In genomic region chr2:191359186-191359585, GRCh38 we compare ENCODE assay signal across 20 cellular contexts.
DNase-seq lines count a peak whose midpoint lies in the region; ATAC-seq and TF ChIP-seq lines count a peak whose summit lies in the region.
"Had no signal": no experiment of that assay in that cellular context is flagged by ENCODE, and none has a peak within 500 bp of the region (broad histone marks: within the 10 kb centered on the region; RNA-seq: fewer than 3 reads in every experiment).

No MANE protein-coding gene starts in this region.

- H3K27ac ChIP-seq in left ventricle myocardium inferior (replicated peaks) (peak overlapping the region; percentile 69), liver (ENCODE audit: low read depth in 1 of 2, low read length in 2 of 2) (peak overlapping the region; percentile 62 to 67)
- H3K27ac ChIP-seq: BLaER1, GM23248, PC-9, RWPE1 had no signal

- no peak overlapping the region for H3K4me3 Mint-ChIP-seq in immature natural killer cell

- H3K27me3 ChIP-seq in left ventricle myocardium inferior (ENCODE audit: low read depth), result no peaks in the 10 kb centered on the region
- H3K27me3 ChIP-seq in liver (ENCODE audit: control insufficient read depth in 4 of 4, insufficient read depth in 4 of 4, low read length in 3 of 4), result no peaks in the 10 kb centered on the region
- H3K27me3 ChIP-seq: BLaER1 had no signal

- no peak overlapping the region for H3K4me3 ChIP-seq in left ventricle myocardium inferior
- no peak overlapping the region for H3K4me3 ChIP-seq in liver (ENCODE audit: low read depth in 1 of 3, low read length in 3 of 3)
- H3K4me3 ChIP-seq: BLaER1, GM12878, GM23248, HAP-1, PC-9 had no signal

- no peak for DNase-seq in left ventricle myocardium inferior
- DNase-seq in Right ventricle myocardium superior, result no peak
- peak; percentile 61 for DNase-seq in dermis blood vessel endothelial cell
- DNase-seq in omental fat pad (ENCODE audit: low spot score), result no peak
- no peak for DNase-seq in NCI-H1930 (lab: John Stamatoyannopoulos, UW)
- DNase-seq in immature natural killer cell, result no peak
- DNase-seq: CD4-positive, alpha-beta memory T cell; GF-D8; GM23248; KBM-7; NCI-H187 treated with DMSO at 0.1 percent for 48 hours; NCI-H2227 treated with DMSO at 0.1 percent for 48 hours; NCI-H524; NCI-H82; PC-9 had no signal

- H3K27me3 Mint-ChIP-seq in immature natural killer cell (ENCODE audit: low read depth in 3 of 3), result peaks cover 10 to 51% (median 15%) of the 10 kb centered on the region in 3 donors

- no peak overlapping the region for H3K27ac Mint-ChIP-seq in immature natural killer cell
- H3K27ac Mint-ChIP-seq: CD4-positive, alpha-beta memory T cell had no signal

- H3K9me3 Mint-ChIP-seq in immature natural killer cell, result peaks cover 3 to 9% (median 5%) of the 10 kb centered on the region in 6 donors

- H3K9me3 ChIP-seq in left ventricle myocardium inferior (replicated peaks), result peaks cover 4% of the 10 kb centered on the region
- H3K9me3 ChIP-seq in liver (ENCODE audit: control insufficient read depth in 4 of 4, low read length in 3 of 4), result no peaks in the 10 kb centered on the region
- H3K9me3 ChIP-seq: BLaER1 had no signal

- H3K36me3 Mint-ChIP-seq in immature natural killer cell, result no peaks in the 10 kb centered on the region
- H3K36me3 Mint-ChIP-seq: CD4-positive, alpha-beta memory T cell had no signal

- peaks cover 30% of the 10 kb centered on the region for H3K4me1 ChIP-seq in left ventricle myocardium inferior
- H3K4me1 ChIP-seq in liver (ENCODE audit: control insufficient read depth in 4 of 4, insufficient read depth in 4 of 4, low read length in 3 of 4), result peaks cover 0 to 33% (median 20%) of the 10 kb centered on the region in 4 donors
- H3K4me1 ChIP-seq: BLaER1, HAP-1 had no signal

- intact Hi-C loops in left ventricle myocardium inferior (cut with micrococcal nuclease) (no loop called here), Right ventricle myocardium superior (cut with DNase I) (no loop called here)

- H3K4me1 Mint-ChIP-seq in immature natural killer cell, result peaks cover 20 to 24% of the 10 kb centered on the region in 2 donors

- no peak overlapping the region for H3K9ac ChIP-seq in liver (ENCODE audit: low read depth in 1 of 2, low read length in 2 of 2)
- H3K9ac ChIP-seq: BLaER1, GM23248 had no signal

- peaks cover 17% of the 10 kb centered on the region for H3K36me3 ChIP-seq in left ventricle myocardium inferior
- H3K36me3 ChIP-seq in liver (ENCODE audit: control insufficient read depth in 4 of 4, insufficient read depth in 3 of 4, low read depth in 1 of 4, low read length in 3 of 4), result peaks cover 4 to 45% (median 28%) of the 10 kb centered on the region in 4 donors
- H3K36me3 ChIP-seq: HAP-1 had no signal

- no peak for TF ChIP-seq RAD21 in liver (IDR thresholded peaks at IDR 0.05)

- ATAC-seq in Right ventricle myocardium superior (ENCODE audit: poor library complexity), result no peak
- no peak for ATAC-seq in omental fat pad (ENCODE audit: low FRiP score)
- ATAC-seq: GM12878 had no signal

- no peak for TF ChIP-seq CTCF in left ventricle myocardium inferior (IDR thresholded peaks at IDR 0.05; ENCODE audit: borderline replicate concordance)
- no peak for TF ChIP-seq CTCF in liver (IDR thresholded peaks at IDR 0.05; ENCODE audit: low read depth, low read length, missing input control)
- TF ChIP-seq CTCF in omental fat pad (IDR thresholded peaks at IDR 0.05), result no peak

- 85% methylated on average over 2 of the region's 2 CpGs for WGBS in liver

TF ChIP-seq in liver, 16 proteins besides CTCF, POLR2A, EP300 and RAD21:
- TF ChIP-seq FOXA2 (IDR thresholded peaks at IDR 0.05), result no peak
- no peak for TF ChIP-seq ZBTB33 (IDR thresholded peaks at IDR 0.05)
- TF ChIP-seq FOXA1 (IDR thresholded peaks at IDR 0.05), result no peak
- no peak for TF ChIP-seq TAF1 (conservative IDR thresholded peaks at IDR 0.05)
- TF ChIP-seq RXRA (IDR thresholded peaks at IDR 0.05), result no peak
- no peak for TF ChIP-seq JUND (IDR thresholded peaks at IDR 0.05)
- peak; percentile 11 for TF ChIP-seq NR2F2 (IDR thresholded peaks at IDR 0.05)
